ENCODE assay signal across 8 cellular contexts in the genomic region with DNA sequence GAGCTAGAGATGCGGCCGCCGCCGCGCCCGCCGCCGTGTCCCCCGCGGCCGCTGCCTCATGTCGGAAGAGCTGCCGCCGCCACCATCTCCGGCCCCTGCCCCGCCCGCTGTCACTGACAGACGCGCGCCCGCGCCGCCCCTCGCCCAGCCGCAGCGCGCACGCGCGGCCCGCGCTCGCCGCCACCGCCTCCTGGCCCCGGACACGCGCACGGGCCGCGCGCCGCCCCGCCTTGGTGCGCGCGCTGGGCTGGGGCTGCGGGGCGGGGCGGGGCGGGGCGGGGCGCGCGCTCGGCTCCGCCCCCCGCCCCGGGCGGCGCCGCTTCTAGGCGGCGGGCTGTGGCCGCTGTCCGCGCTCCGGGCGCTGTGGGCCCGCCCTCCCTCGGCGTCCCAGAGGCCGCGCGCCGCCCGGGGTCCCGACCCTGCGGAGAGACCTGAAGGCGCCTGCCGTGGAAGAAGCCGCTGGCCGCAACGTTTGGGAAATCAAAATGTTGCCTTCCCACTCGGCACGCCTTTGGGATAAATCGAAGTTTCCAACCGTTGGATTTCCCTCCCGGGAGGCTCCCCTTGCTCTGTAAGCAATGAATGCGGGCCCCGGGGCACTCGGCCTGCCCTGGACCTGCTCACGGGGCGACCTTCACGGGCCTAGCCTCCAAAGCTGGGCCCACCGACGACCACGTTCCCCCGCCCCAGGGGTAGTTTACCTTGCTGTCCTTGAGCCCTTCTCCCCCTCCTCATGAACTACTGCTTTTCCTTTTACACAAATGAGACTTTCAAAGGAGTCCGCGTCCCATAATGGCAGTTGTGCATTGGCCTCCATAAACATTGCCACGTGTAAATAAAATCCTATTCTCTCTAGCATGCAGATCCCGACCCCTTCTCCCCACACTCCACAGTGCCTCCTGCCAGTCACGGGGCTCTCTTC. TPM values are rescaled to one million over a fixed set of nuclear protein-coding genes. Genes with fewer than 3 reads are reported as not detected.
DNase-seq lines count a peak whose midpoint lies in the region; ATAC-seq and TF ChIP-seq lines count a peak whose summit lies in the region.

ADCY9 (minus strand) TSS at position 115 of the 922 bp plus-strand sequence. CDS start 1,000 bp downstream, outside the sequence.

- H3K27me3 Mint-ChIP-seq in CD8-positive, alpha-beta T cell (ENCODE audit: low read depth), result peaks cover 3% of the 10 kb centered on the region
- H3K27me3 Mint-ChIP-seq in T-helper 1 cell treated with Interleukin-12 subunit alpha and Interleukin-12 subunit beta and Interleukin-4 antibody, amounts not matched to agents 30 μg/mL and 1 μg/mL, for 36 hours (ENCODE audit: low read depth), result peaks cover 18% of the 10 kb centered on the region

- peak within 1 kb of the TSS; percentile 52 for H3K27ac Mint-ChIP-seq in CD8-positive, alpha-beta T cell
- peak within 1 kb of the TSS; percentile 49 for H3K27ac Mint-ChIP-seq in T-helper 1 cell treated with Interleukin-12 subunit alpha and Interleukin-12 subunit beta and Interleukin-4 antibody, amounts not matched to agents 30 μg/mL and 1 μg/mL, for 36 hours

- H3K9me3 Mint-ChIP-seq in CD8-positive, alpha-beta T cell, result no peaks in the 10 kb centered on the region
- no peaks in the 10 kb centered on the region for H3K9me3 Mint-ChIP-seq in T-helper 1 cell treated with Interleukin-12 subunit alpha and Interleukin-12 subunit beta and Interleukin-4 antibody, amounts not matched to agents 30 μg/mL and 1 μg/mL, for 36 hours

- peak; percentile 77 for ATAC-seq in CD8-positive, alpha-beta T cell
- ATAC-seq in GM19468 (IDR thresholded peaks at IDR 0.05; ENCODE audit: extremely low read depth, unreplicated experiment) (peak; percentile 66), upper lobe of right lung (peak; percentile 91)

- intact Hi-C loops in CD8-positive, alpha-beta T cell (cut with DNase I, micrococcal nuclease), result loop anchor here (1.0 to 5.0 kb wide), 8 partner anchors 35 to 1134 kb away; partner anchors contain the start of genes PKMYT1 (in 1 of the 2), SLX4 (in 1 of the 2) and TFAP4 (in 1 of the 2)
- intact Hi-C loops in left ventricle myocardium inferior (cut with micrococcal nuclease), result no loop called here
- intact Hi-C loops in posterior vena cava (cut with DNase I), result no loop called here
- intact Hi-C loops in upper lobe of right lung (cut with DNase I), result loop anchor here (10.0 kb wide), 1 partner anchor 62 kb away; no protein-coding TSS in a partner anchor

- no peaks in the 10 kb centered on the region for H3K9me3 ChIP-seq in CD8-positive, alpha-beta T cell (ENCODE audit: low read length)
- no peaks in the 10 kb centered on the region for H3K9me3 ChIP-seq in left ventricle myocardium inferior (replicated peaks)
- H3K9me3 ChIP-seq in upper lobe of right lung, result no peaks in the 10 kb centered on the region

- peaks cover 2% of the 10 kb centered on the region for H3K36me3 Mint-ChIP-seq in CD8-positive, alpha-beta T cell
- peaks cover 14% of the 10 kb centered on the region for H3K36me3 Mint-ChIP-seq in T-helper 1 cell treated with Interleukin-12 subunit alpha and Interleukin-12 subunit beta and Interleukin-4 antibody, amounts not matched to agents 30 μg/mL and 1 μg/mL, for 36 hours (ENCODE audit: low read depth)

- peak; percentile 31 to 83 (median 73) for DNase-seq in CD8-positive, alpha-beta T cell
- DNase-seq in Jurkat, Clone E6-1 (ENCODE audit: low read depth, low spot score), result peak; percentile 37
- DNase-seq in amygdala (lab: John Stamatoyannopoulos, UW), result peak in 39 of 56 donors; percentile 10 to 78 (median 53)
- peak; percentile 85 for DNase-seq in left ventricle myocardium inferior
- peak; percentile 93 for DNase-seq in posterior vena cava (ENCODE audit: low spot score)
- DNase-seq in upper lobe of right lung, result peak; percentile 91

- H3K36me3 ChIP-seq in CD8-positive, alpha-beta T cell (ENCODE audit: insufficient read depth, low read length), result no peaks in the 10 kb centered on the region
- H3K36me3 ChIP-seq in left ventricle myocardium inferior (no peaks in the 10 kb centered on the region), upper lobe of right lung (no peaks in the 10 kb centered on the region)

- POLR2A ChIA-PET in CD8-positive, alpha-beta T cell (lab: Charles Lee), result interaction anchor here (1.0 kb wide), 1 partner anchor 156 kb away, joined by 5 read pairs; the partner anchor contains the start of gene TFAP4

- peaks cover 40% of the 10 kb centered on the region for H3K4me1 Mint-ChIP-seq in CD8-positive, alpha-beta T cell (ENCODE audit: low read depth)
- peaks cover 36% of the 10 kb centered on the region for H3K4me1 Mint-ChIP-seq in T-helper 1 cell treated with Interleukin-12 subunit alpha and Interleukin-12 subunit beta and Interleukin-4 antibody, amounts not matched to agents 30 μg/mL and 1 μg/mL, for 36 hours (ENCODE audit: low read depth)

- H3K4me1 ChIP-seq in CD8-positive, alpha-beta T cell (ENCODE audit: insufficient read depth, low read length), result peaks cover 33% of the 10 kb centered on the region
- H3K4me1 ChIP-seq in left ventricle myocardium inferior (peaks cover 49% of the 10 kb centered on the region), upper lobe of right lung (peaks cover 28% of the 10 kb centered on the region)

- H3K4me3 ChIP-seq in CD8-positive, alpha-beta T cell (ENCODE audit: low read depth, low read length), result peak within 1 kb of the TSS; percentile 55
- H3K4me3 ChIP-seq in Jurkat, Clone E6-1 (ENCODE audit: low read length), result peak within 1 kb of the TSS; percentile 58
- H3K4me3 ChIP-seq in left ventricle myocardium inferior (peak within 1 kb of the TSS; percentile 82), upper lobe of right lung (peak within 1 kb of the TSS; percentile 76)

- H3K4me3 Mint-ChIP-seq in CD8-positive, alpha-beta T cell, result peak within 1 kb of the TSS; percentile 87
- H3K4me3 Mint-ChIP-seq in T-helper 1 cell treated with Interleukin-12 subunit alpha and Interleukin-12 subunit beta and Interleukin-4 antibody, amounts not matched to agents 30 μg/mL and 1 μg/mL, for 36 hours, result peak within 1 kb of the TSS; percentile 81

- H3K27ac ChIP-seq in CD8-positive, alpha-beta T cell (ENCODE audit: low read depth, low read length), result no peak within 1 kb of the TSS
- peak within 1 kb of the TSS; percentile 82 for H3K27ac ChIP-seq in left ventricle myocardium inferior (replicated peaks)
- peak within 1 kb of the TSS; percentile 80 for H3K27ac ChIP-seq in upper lobe of right lung

- H3K27me3 ChIP-seq in CD8-positive, alpha-beta T cell (ENCODE audit: insufficient read depth, low read length), result no peaks in the 10 kb centered on the region
- no peaks in the 10 kb centered on the region for H3K27me3 ChIP-seq in left ventricle myocardium inferior (ENCODE audit: low read depth)
- H3K27me3 ChIP-seq in upper lobe of right lung, result no peaks in the 10 kb centered on the region

- CTCF ChIA-PET in CD8-positive, alpha-beta T cell (lab: Charles Lee), result interaction anchor here (0.9 kb wide), 1 partner anchor 132 kb away, joined by 4 read pairs; no protein-coding TSS in a partner anchor

- TF ChIP-seq CTCF in CD8-positive, alpha-beta T cell (IDR thresholded peaks at IDR 0.05), result no peak
- TF ChIP-seq CTCF in left ventricle myocardium inferior (IDR thresholded peaks at IDR 0.05; ENCODE audit: borderline replicate concordance), result no peak
- no peak for TF ChIP-seq CTCF in upper lobe of right lung (IDR thresholded peaks at IDR 0.05)

RNA-seq across cellular contexts. Expression of gene ADCY9, which starts in this region (rescaled TPM):
- total RNA-seq in CD8-positive, alpha-beta T cell, result 1 to 10 TPM; 4.2 to 4.3 TPM
- 2.2 TPM for polyA plus RNA-seq in Jurkat, Clone E6-1 (2012; ENCODE audit: insufficient read depth, insufficient read length)
- total RNA-seq in left ventricle myocardium inferior (44.3 TPM), posterior vena cava (10 to 100 TPM; 20.8 to 20.9 TPM), upper lobe of right lung (49.6 TPM)

Comparison
In these comparisons a context has a peak if more than half of its experiments do, and no peak if none do; other contexts are left out.
1. DNase-seq: peak in every context shown above with its lines; median percentile 93 in posterior vena cava; 91 in upper lobe of right lung; 85 in left ventricle myocardium inferior; 73 in CD8-positive, alpha-beta T cell; 53 in amygdala; 37 in Jurkat, Clone E6-1.
2. intact Hi-C loops: an anchor here in CD8-positive, alpha-beta T cell (1.0 to 5.0 kb wide) and upper lobe of right lung (10.0 kb wide); none called in left ventricle myocardium inferior and posterior vena cava.